In genomic region chr7:66847879-66848810, GRCh38 we compare ENCODE assay signal across 8 cellular contexts.
DNase-seq lines count a peak whose midpoint lies in the region; ATAC-seq and TF ChIP-seq lines count a peak whose summit lies in the region.

No MANE protein-coding gene starts in this region.

- H3K27ac Mint-ChIP-seq in CD4-positive, alpha-beta T cell, result peak overlapping the region; percentile 71
- peak overlapping the region; percentile 73 for H3K27ac Mint-ChIP-seq in activated naive CD8-positive, alpha-beta T cell treated with anti-CD3 and anti-CD28 coated beads, Interleukin-2, amount 50 U/mL, for 24 hours
- peak overlapping the region; percentile 61 for H3K27ac Mint-ChIP-seq in memory B cell

- H3K4me3 Mint-ChIP-seq in CD4-positive, alpha-beta T cell, result peak overlapping the region; percentile 17
- H3K4me3 Mint-ChIP-seq in activated naive CD8-positive, alpha-beta T cell treated with anti-CD3 and anti-CD28 coated beads, Interleukin-2, amount 50 U/mL, for 24 hours, result no peak overlapping the region
- no peak overlapping the region for H3K4me3 Mint-ChIP-seq in memory B cell

- DNase-seq in CD4-positive, alpha-beta T cell, result no peak
- DNase-seq in M059J (ENCODE audit: low read depth) (peak; percentile 78), memory B cell (ENCODE audit: low spot score in 2 of 2) (no peak), DMS79 (lab: John Stamatoyannopoulos, UW) (no peak), ureter (ENCODE audit: low spot score) (no peak)
- no peak for DNase-seq in activated naive CD8-positive, alpha-beta T cell treated with anti-CD3 and anti-CD28 coated beads, Interleukin-2, amount 50 U/mL, for 24 hours
- no peak for DNase-seq in activated CD4-positive, CD25-positive, alpha-beta regulatory T cell (lab: John Stamatoyannopoulos, UW)

- no peak for ATAC-seq in CD4-positive, alpha-beta T cell (ENCODE audit: poor library complexity)
- ATAC-seq in activated naive CD8-positive, alpha-beta T cell treated with anti-CD3 and anti-CD28 coated beads, Interleukin-2, amount 50 U/mL, for 24 hours, result peak; percentile 29
- ATAC-seq in memory B cell (ENCODE audit: low read depth) (no peak), HG02759 (IDR thresholded peaks at IDR 0.05; ENCODE audit: unreplicated experiment) (no peak)

- peaks cover 22% of the 10 kb centered on the region for H3K4me1 Mint-ChIP-seq in CD4-positive, alpha-beta T cell (ENCODE audit: low read depth)
- H3K4me1 Mint-ChIP-seq in activated naive CD8-positive, alpha-beta T cell treated with anti-CD3 and anti-CD28 coated beads, Interleukin-2, amount 50 U/mL, for 24 hours, result peaks cover 35% of the 10 kb centered on the region
- H3K4me1 Mint-ChIP-seq in memory B cell, result peaks cover 11% of the 10 kb centered on the region

- H3K9me3 ChIP-seq in CD4-positive, alpha-beta T cell (ENCODE audit: control insufficient read depth, low read length), result no peaks in the 10 kb centered on the region

- H3K27me3 Mint-ChIP-seq in CD4-positive, alpha-beta T cell, result peaks cover 3% of the 10 kb centered on the region
- H3K27me3 Mint-ChIP-seq in activated naive CD8-positive, alpha-beta T cell treated with anti-CD3 and anti-CD28 coated beads, Interleukin-2, amount 50 U/mL, for 24 hours, result peaks cover 2% of the 10 kb centered on the region
- H3K27me3 Mint-ChIP-seq in memory B cell, result no peaks in the 10 kb centered on the region

- POLR2A ChIA-PET in CD4-positive, alpha-beta T cell (lab: Charles Lee), result no interaction called here

- H3K27ac ChIP-seq in CD4-positive, alpha-beta T cell (ENCODE audit: low read depth, low read length), result no peak overlapping the region

- peaks cover 17% of the 10 kb centered on the region for H3K36me3 Mint-ChIP-seq in CD4-positive, alpha-beta T cell (ENCODE audit: low read depth)
- peaks cover 4% of the 10 kb centered on the region for H3K36me3 Mint-ChIP-seq in activated naive CD8-positive, alpha-beta T cell treated with anti-CD3 and anti-CD28 coated beads, Interleukin-2, amount 50 U/mL, for 24 hours (ENCODE audit: low read depth)
- no peaks in the 10 kb centered on the region for H3K36me3 Mint-ChIP-seq in memory B cell

- H3K9me3 Mint-ChIP-seq in CD4-positive, alpha-beta T cell, result no peaks in the 10 kb centered on the region
- H3K9me3 Mint-ChIP-seq in activated naive CD8-positive, alpha-beta T cell treated with anti-CD3 and anti-CD28 coated beads, Interleukin-2, amount 50 U/mL, for 24 hours, result no peaks in the 10 kb centered on the region
- no peaks in the 10 kb centered on the region for H3K9me3 Mint-ChIP-seq in memory B cell

- CTCF ChIA-PET in CD4-positive, alpha-beta T cell (lab: Charles Lee), result no interaction called here

- TF ChIP-seq CTCF in CD4-positive, alpha-beta T cell (IDR thresholded peaks at IDR 0.05), result no peak

- no peaks in the 10 kb centered on the region for H3K27me3 ChIP-seq in CD4-positive, alpha-beta T cell (ENCODE audit: control insufficient read depth, insufficient read depth, low read length)

- intact Hi-C loops in CD4-positive, alpha-beta T cell (cut with DNase I, micrococcal nuclease), result loop anchor here (2.0 to 10.0 kb wide), 4 partner anchors 147 to 457 kb away; partner anchors contain the start of genes SBDS (in 1 of the 2) and TYW1 (in 1 of the 2)
